ENCODE assay signal across 22 cellular contexts in genomic region chr3:61924991-61925390, GRCh38.
"Had no signal": no experiment of that assay in that cellular context is flagged by ENCODE, and none has a peak within 500 bp of the region (broad histone marks: within the 10 kb centered on the region; RNA-seq: fewer than 3 reads in every experiment).

No MANE protein-coding gene starts in this region.

- H3K4me2 ChIP-seq: hepatocyte had no signal

- DNase-seq: activated CD4-positive, alpha-beta T cell treated with anti-CD3 and anti-CD28 coated beads for 1 hour; activated CD4-positive, alpha-beta T cell treated with anti-CD3 and anti-CD28 coated beads, Interleukin-2, amount 50 U/mL, for 1 hour; activated CD8-positive, alpha-beta T cell treated with anti-CD3 and anti-CD28 coated beads, Interleukin-2, amount 10 ng/mL, durations not matched to agents 7 days and 5 days; activated gamma-delta T cell; brain microvascular endothelial cell; effector memory CD8-positive, alpha-beta T cell; esophagus squamous epithelium; occipital lobe; sigmoid colon; stimulated activated CD4-positive, alpha-beta T cell treated with anti-CD3 and anti-CD28 coated beads, Interleukin-2, amount 100 ng/mL, for 48 hours; stimulated activated CD8-positive, alpha-beta memory T cell treated with anti-CD3 and anti-CD28 coated beads, Interleukin-4, amount 100 ng/mL, for 48 hours; stimulated activated naive B cell treated with anti-CD40 and anti-IgM and Interleukin-4, amounts not matched to agents 10 μg/mL and 1 μg/mL and 100 μg/mL, for 72 hours; T-helper 9 cell; testis had no signal

- H3K27me3 ChIP-seq: brain microvascular endothelial cell, esophagus squamous epithelium, hepatocyte, sigmoid colon, testis, vagina had no signal

- H3K27ac Mint-ChIP-seq: activated CD8-positive, alpha-beta T cell treated with anti-CD3 and anti-CD28 coated beads, Interleukin-2, amount 10 ng/mL, durations not matched to agents 7 days and 5 days; activated naive CD4-positive, alpha-beta T cell treated with anti-CD3 and anti-CD28 coated beads, Interleukin-2, amount 50 U/mL, for 24 hours; activated T-helper 1 cell treated with anti-CD3 and anti-CD28 coated beads, Interleukin-12 subunit alpha, Interleukin-12 subunit beta, Interleukin-2, Interleukin-4 antibody, amounts not matched to agents 30 ng/mL and 10 ng/mL and 1 ng/mL, durations not matched to agents 14 hours and 24 hours and 36 hours; effector memory CD8-positive, alpha-beta T cell; memory B cell; stimulated activated naive B cell treated with anti-CD40 and anti-IgM and Interleukin-4, amounts not matched to agents 10 μg/mL and 1 μg/mL and 100 μg/mL, for 72 hours; type B pancreatic cell had no signal

- H2AFZ ChIP-seq: hepatocyte had no signal

- H3K4me3 ChIP-seq: esophagus squamous epithelium, hepatocyte, sigmoid colon, testis, vagina had no signal

- H3K36me3 Mint-ChIP-seq: activated naive CD4-positive, alpha-beta T cell treated with anti-CD3 and anti-CD28 coated beads, Interleukin-2, amount 50 U/mL, for 24 hours; memory B cell; stimulated activated naive B cell treated with anti-CD40 and anti-IgM and Interleukin-4, amounts not matched to agents 10 μg/mL and 1 μg/mL and 100 μg/mL, for 72 hours; type B pancreatic cell had no signal

- H3K36me3 ChIP-seq: brain microvascular endothelial cell, esophagus squamous epithelium, sigmoid colon, vagina had no signal

- ATAC-seq: activated CD8-positive, alpha-beta T cell treated with anti-CD3 and anti-CD28 coated beads, Interleukin-2, amount 10 ng/mL, durations not matched to agents 7 days and 5 days; effector memory CD8-positive, alpha-beta T cell; stimulated activated naive B cell treated with anti-CD40 and anti-IgM and Interleukin-4, amounts not matched to agents 10 μg/mL and 1 μg/mL and 100 μg/mL, for 72 hours had no signal

- H3K9me3 Mint-ChIP-seq: activated naive CD4-positive, alpha-beta T cell treated with anti-CD3 and anti-CD28 coated beads, Interleukin-2, amount 50 U/mL, for 24 hours; activated T-helper 1 cell treated with anti-CD3 and anti-CD28 coated beads, Interleukin-12 subunit alpha, Interleukin-12 subunit beta, Interleukin-2, Interleukin-4 antibody, amounts not matched to agents 30 ng/mL and 10 ng/mL and 1 ng/mL, durations not matched to agents 14 hours and 24 hours and 36 hours; memory B cell; neural crest cell; stimulated activated naive B cell treated with anti-CD40 and anti-IgM and Interleukin-4, amounts not matched to agents 10 μg/mL and 1 μg/mL and 100 μg/mL, for 72 hours; type B pancreatic cell had no signal

- H3K4me1 Mint-ChIP-seq: activated naive CD4-positive, alpha-beta T cell treated with anti-CD3 and anti-CD28 coated beads, Interleukin-2, amount 50 U/mL, for 24 hours; central memory CD8-positive, alpha-beta T cell; memory B cell; stimulated activated naive B cell treated with anti-CD40 and anti-IgM and Interleukin-4, amounts not matched to agents 10 μg/mL and 1 μg/mL and 100 μg/mL, for 72 hours had no signal

- H3K9me3 ChIP-seq: esophagus squamous epithelium, sigmoid colon, testis, vagina had no signal

- H3K4me3 Mint-ChIP-seq: activated CD8-positive, alpha-beta T cell treated with anti-CD3 and anti-CD28 coated beads, Interleukin-2, amount 10 ng/mL, durations not matched to agents 7 days and 5 days; activated naive CD4-positive, alpha-beta T cell treated with anti-CD3 and anti-CD28 coated beads, Interleukin-2, amount 50 U/mL, for 24 hours; activated T-helper 1 cell treated with anti-CD3 and anti-CD28 coated beads, Interleukin-12 subunit alpha, Interleukin-12 subunit beta, Interleukin-2, Interleukin-4 antibody, amounts not matched to agents 30 ng/mL and 10 ng/mL and 1 ng/mL, durations not matched to agents 14 hours and 24 hours and 36 hours; central memory CD8-positive, alpha-beta T cell; effector memory CD8-positive, alpha-beta T cell; memory B cell; neural crest cell; stimulated activated naive B cell treated with anti-CD40 and anti-IgM and Interleukin-4, amounts not matched to agents 10 μg/mL and 1 μg/mL and 100 μg/mL, for 72 hours; type B pancreatic cell had no signal

- H3K27me3 Mint-ChIP-seq: central memory CD8-positive, alpha-beta T cell; effector memory CD8-positive, alpha-beta T cell; type B pancreatic cell had no signal

- H3K27ac ChIP-seq: brain microvascular endothelial cell, esophagus squamous epithelium, hepatocyte, testis, vagina had no signal
